19 cellular contexts compared by ENCODE assay signal in the genomic region with DNA sequence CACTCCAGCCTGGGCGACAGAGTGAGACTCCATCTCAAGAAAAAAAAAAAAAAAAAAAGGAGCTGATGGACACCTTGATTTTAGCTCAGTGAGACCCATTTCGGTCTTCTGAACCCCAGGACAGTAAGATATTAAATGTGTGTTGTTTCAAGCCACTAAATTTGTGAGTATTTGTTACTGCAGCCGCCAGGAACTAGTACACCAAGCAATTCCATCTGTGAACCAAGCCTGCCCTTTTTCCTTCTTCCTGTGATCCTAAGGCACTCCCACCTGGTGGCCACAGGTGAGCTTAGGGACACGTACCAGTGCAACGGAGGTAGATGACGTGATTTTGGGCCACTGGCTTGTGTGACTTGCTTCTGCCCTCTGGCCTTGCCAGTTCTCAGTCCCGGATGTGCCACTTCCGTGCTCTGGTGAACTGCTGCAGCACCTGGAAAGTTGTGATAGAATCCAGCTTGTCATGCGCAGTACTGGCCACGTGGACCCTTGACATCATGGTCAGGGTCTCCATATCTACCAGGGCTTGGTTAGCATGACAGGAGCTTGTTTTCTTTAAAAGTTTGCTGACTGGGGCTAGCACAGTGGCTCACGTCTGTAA. TPM values are rescaled to one million over a fixed set of nuclear protein-coding genes. Genes with fewer than 3 reads are reported as not detected.
A peak's percentile ranks its signal among the peaks of the same experiment; 100 is the strongest.
DNase-seq lines count a peak whose midpoint lies in the region; ATAC-seq and TF ChIP-seq lines count a peak whose summit lies in the region.
"Had no signal": no experiment of that assay in that cellular context is flagged by ENCODE, and none has a peak within 500 bp of the region (broad histone marks: within the 10 kb centered on the region; RNA-seq: fewer than 3 reads in every experiment).

No MANE protein-coding gene starts in this region.

- DNase-seq in activated CD8-positive, alpha-beta memory T cell treated with anti-CD3 and anti-CD28 coated beads for 24 hours: peak; percentile 35
- no peak for DNase-seq in activated CD8-positive, alpha-beta memory T cell treated with anti-CD3 and anti-CD28 coated beads, Interleukin-2, amount 10 ng/mL, durations not matched to agents 7 days and 5 days
- DNase-seq in mesenteric fat pad (ENCODE audit: low spot score) (peak; percentile 73), spleen (peak; percentile 40)
- DNase-seq in naive thymus-derived CD8-positive, alpha-beta T cell: no peak
- DNase-seq: C1 segment of cervical spinal cord; Calu3; CD4-positive, alpha-beta memory T cell; COR-L47; DMS53; GF-D8; GOT3; HFFc6 had no signal

- H3K36me3 ChIP-seq in OCI-LY1 (ENCODE audit: insufficient read depth, low read length): peaks cover 26% of the 10 kb centered on the region
- H3K36me3 ChIP-seq in spleen: no peaks in the 10 kb centered on the region
- H3K36me3 ChIP-seq: HAP-1 had no signal

- H3K27ac ChIP-seq in OCI-LY1 (ENCODE audit: low read depth, low read length, poor library complexity, severe bottlenecking): peak overlapping the region; percentile 29
- H3K27ac ChIP-seq in spleen: no peak overlapping the region
- H3K27ac ChIP-seq: 22Rv1 had no signal

- no peaks in the 10 kb centered on the region for H4K20me1 ChIP-seq in OCI-LY1 (ENCODE audit: insufficient read depth, low read length)

- no peak for TF ChIP-seq POLR2A in spleen (IDR thresholded peaks at IDR 0.05)

- H3K27me3 Mint-ChIP-seq in activated CD8-positive, alpha-beta memory T cell treated with anti-CD3 and anti-CD28 coated beads, Interleukin-2, amount 10 ng/mL, durations not matched to agents 7 days and 5 days: peaks cover 44% of the 10 kb centered on the region
- peaks cover 5 to 30% (median 13%) of the 10 kb centered on the region in 5 donors for H3K27me3 Mint-ChIP-seq in naive thymus-derived CD8-positive, alpha-beta T cell

- no peak overlapping the region for H2AFZ ChIP-seq in OCI-LY1 (ENCODE audit: low read length)

- no peak overlapping the region for H3K4me3 Mint-ChIP-seq in activated CD8-positive, alpha-beta memory T cell treated with anti-CD3 and anti-CD28 coated beads, Interleukin-2, amount 10 ng/mL, durations not matched to agents 7 days and 5 days
- H3K4me3 Mint-ChIP-seq in naive thymus-derived CD8-positive, alpha-beta T cell: no peak overlapping the region
- H3K4me3 Mint-ChIP-seq: B cell; CD4-positive, alpha-beta memory T cell; HFFc6 had no signal

- H3K9me3 Mint-ChIP-seq in activated CD8-positive, alpha-beta memory T cell treated with anti-CD3 and anti-CD28 coated beads, Interleukin-2, amount 10 ng/mL, durations not matched to agents 7 days and 5 days (ENCODE audit: low read depth): no peaks in the 10 kb centered on the region
- H3K9me3 Mint-ChIP-seq in naive thymus-derived CD8-positive, alpha-beta T cell: no peaks in the 10 kb centered on the region
- H3K9me3 Mint-ChIP-seq: HFFc6 had no signal

- intact Hi-C loops in spleen (cut with DNase I; ENCODE audit: low total_unique reads): no loop called here

- CTCF ChIA-PET in activated CD8-positive, alpha-beta memory T cell treated with anti-CD3 and anti-CD28 coated beads, Interleukin-2, amount 10 ng/mL, durations not matched to agents 7 days and 5 days (lab: Charles Lee): no interaction called here

- H3K9ac ChIP-seq in OCI-LY1 (ENCODE audit: low read length): peak overlapping the region; percentile 1; the same call in 1 of the 2 replicates

- TF ChIP-seq CTCF in OCI-LY1 (IDR thresholded peaks at IDR 0.05; ENCODE audit: low read length) (no peak), spleen (IDR thresholded peaks at IDR 0.05 in 8 of 11, conservative IDR thresholded peaks at IDR 0.05 in 3 of 11) (no peak)

- H3F3A ChIP-seq in OCI-LY1 (ENCODE audit: insufficient read depth, low read length): no peaks in the 10 kb centered on the region

- peaks cover 12% of the 10 kb centered on the region for H3K4me1 Mint-ChIP-seq in activated CD8-positive, alpha-beta memory T cell treated with anti-CD3 and anti-CD28 coated beads, Interleukin-2, amount 10 ng/mL, durations not matched to agents 7 days and 5 days
- H3K4me1 Mint-ChIP-seq in naive thymus-derived CD8-positive, alpha-beta T cell: no peaks in the 10 kb centered on the region
- H3K4me1 Mint-ChIP-seq: B cell; CD4-positive, alpha-beta memory T cell had no signal

- peak overlapping the region; percentile 37; the same call in 1 of the 2 replicates for H3K4me2 ChIP-seq in OCI-LY1 (ENCODE audit: low read length)

- no peak overlapping the region for H3K4me3 ChIP-seq in OCI-LY1 (ENCODE audit: low read depth, low read length, poor library complexity, severe bottlenecking)
- no peak overlapping the region for H3K4me3 ChIP-seq in spleen
- H3K4me3 ChIP-seq: HAP-1 had no signal

- 85 to 93% (median 89%) methylated on average over 11 of the region's 11 CpGs for WGBS in spleen, 5 donors

- no peaks in the 10 kb centered on the region for H3K9me2 ChIP-seq in OCI-LY1 (ENCODE audit: low read depth, low read length)

- no peaks in the 10 kb centered on the region for H3K36me3 Mint-ChIP-seq in activated CD8-positive, alpha-beta memory T cell treated with anti-CD3 and anti-CD28 coated beads, Interleukin-2, amount 10 ng/mL, durations not matched to agents 7 days and 5 days
- no peaks in the 10 kb centered on the region for H3K36me3 Mint-ChIP-seq in naive thymus-derived CD8-positive, alpha-beta T cell
- H3K36me3 Mint-ChIP-seq: CD4-positive, alpha-beta memory T cell had no signal

- ATAC-seq in activated CD8-positive, alpha-beta memory T cell treated with anti-CD3 and anti-CD28 coated beads, Interleukin-2, amount 10 ng/mL, durations not matched to agents 7 days and 5 days: no peak
- ATAC-seq in GM21786 (IDR thresholded peaks at IDR 0.05; ENCODE audit: unreplicated experiment) (no peak), HG03095 (IDR thresholded peaks at IDR 0.05; ENCODE audit: unreplicated experiment) (no peak)
- ATAC-seq in naive thymus-derived CD8-positive, alpha-beta T cell: no peak

- peaks cover 34% of the 10 kb centered on the region for H3K4me1 ChIP-seq in OCI-LY1 (ENCODE audit: insufficient read depth, low read length, severe bottlenecking)
- no peaks in the 10 kb centered on the region for H3K4me1 ChIP-seq in spleen
- H3K4me1 ChIP-seq: HAP-1 had no signal

- no peaks in the 10 kb centered on the region for H3K79me2 ChIP-seq in OCI-LY1 (ENCODE audit: insufficient read depth, low read length)

- H3K27me3 ChIP-seq in OCI-LY1 (ENCODE audit: insufficient read depth, low read length): no peaks in the 10 kb centered on the region
- H3K27me3 ChIP-seq in spleen (replicated peaks in 1 of 7): peaks cover 0 to 42% (median 0%) of the 10 kb centered on the region in 7 donors

- POLR2A ChIA-PET in naive thymus-derived CD8-positive, alpha-beta T cell (lab: Charles Lee): no interaction called here

- H3K27ac Mint-ChIP-seq in activated CD8-positive, alpha-beta memory T cell treated with anti-CD3 and anti-CD28 coated beads, Interleukin-2, amount 10 ng/mL, durations not matched to agents 7 days and 5 days: no peak overlapping the region
- H3K27ac Mint-ChIP-seq in naive thymus-derived CD8-positive, alpha-beta T cell: no peak overlapping the region
- H3K27ac Mint-ChIP-seq: B cell; CD4-positive, alpha-beta memory T cell; HFFc6 had no signal

- H3K9me3 ChIP-seq in OCI-LY1 (ENCODE audit: low read length) (no peaks in the 10 kb centered on the region), spleen (no peaks in the 10 kb centered on the region)
- H3K9me3 ChIP-seq: HAP-1 had no signal

RNA-seq across cellular contexts. Expression of a gene that starts 19.6 kb away (rescaled TPM):
- total RNA-seq in activated CD8-positive, alpha-beta memory T cell treated with anti-CD3 and anti-CD28 coated beads, Interleukin-2, amount 10 ng/mL, durations not matched to agents 7 days and 5 days: 100 to 1,000 TPM in 1 of 2 experiments, 10 to 100 TPM in 1; 93.6 to 112 TPM
- total RNA-seq in mesenteric fat pad (107 TPM), spleen (100 to 1,000 TPM in 2 of 7 donors, 10 to 100 TPM in 5; 79.1 to 119 (median 87.4) TPM)
- polyA plus RNA-seq in spleen: 10 to 100 TPM; 46.1 to 59.4 (median 57.6) TPM
- total RNA-seq in naive thymus-derived CD8-positive, alpha-beta T cell: 10 to 100 TPM; 77.4 to 78.0 TPM
- 100 to 1,000 TPM in 1 of 3 donors, 10 to 100 TPM in 2; 91.1 to 117 (median 96.0) TPM for polyA plus RNA-seq in naive thymus-derived CD8-positive, alpha-beta T cell

Comparison
In these comparisons a context has a peak if more than half of its experiments do, and no peak if none do; other contexts are left out.
1. DNase-seq: peak in activated CD8-positive, alpha-beta memory T cell treated with anti-CD3 and anti-CD28 coated beads for 24 hours (single experiment), mesenteric fat pad (single experiment) and spleen (single experiment); none in activated CD8-positive, alpha-beta memory T cell treated with anti-CD3 and anti-CD28 coated beads, Interleukin-2, amount 10 ng/mL, durations not matched to agents 7 days and 5 days (single experiment) and naive thymus-derived CD8-positive, alpha-beta T cell (0 of 10).